Comparison of ENCODE assay signal across 8 cellular contexts in genomic region chr7:70595741-70596574, GRCh38.
DNase-seq lines count a peak whose midpoint lies in the region; ATAC-seq, FAIRE-seq and TF ChIP-seq lines count a peak whose summit lies in the region.

No MANE protein-coding gene starts in this region.

- intact Hi-C loops in cardiac septum (cut with DNase I) (no loop called here), pancreas (cut with DNase I) (no loop called here)

- no peaks in the 10 kb centered on the region for H3K9me3 ChIP-seq in cardiac muscle cell (ENCODE audit: low read depth)
- H3K9me3 ChIP-seq in RWPE2 (ENCODE audit: severe bottlenecking): peaks cover 2% of the 10 kb centered on the region
- H3K9me3 ChIP-seq in pancreas: no peaks in the 10 kb centered on the region

- H3K36me3 ChIP-seq in cardiac muscle cell: no peaks in the 10 kb centered on the region
- H3K36me3 ChIP-seq in RWPE2 (ENCODE audit: low read depth): no peaks in the 10 kb centered on the region
- no peaks in the 10 kb centered on the region for H3K36me3 ChIP-seq in pancreas

- TF ChIP-seq CTCF in cardiac muscle cell (IDR thresholded peaks at IDR 0.05; ENCODE audit: low read depth, low read length): no peak
- no peak for TF ChIP-seq CTCF in RWPE2 (IDR thresholded peaks at IDR 0.05; ENCODE audit: poor library complexity, severe bottlenecking)
- no peak for TF ChIP-seq CTCF in pancreas (IDR thresholded peaks at IDR 0.05)

- ATAC-seq in RWPE2 (ENCODE audit: low read depth) (peak; percentile 18; the same call in 1 of the 3 replicates), pancreas (peak; percentile 28 to 78 (median 54)), HG02884 (IDR thresholded peaks at IDR 0.05; ENCODE audit: unreplicated experiment) (no peak), GM21381 (IDR thresholded peaks at IDR 0.05; ENCODE audit: unreplicated experiment) (no peak), HG02763 (IDR thresholded peaks at IDR 0.05; ENCODE audit: unreplicated experiment) (no peak)

- H3K27ac ChIP-seq in cardiac muscle cell: no peak overlapping the region
- no peak overlapping the region for H3K27ac ChIP-seq in RWPE2 (ENCODE audit: poor library complexity, severe bottlenecking)
- no peak overlapping the region for H3K27ac ChIP-seq in pancreas

- WGBS in pancreas, 2 donors: 3% methylated on average over 78 to 81 of the region's 81 CpGs

- peak in 1 of 2 donors; percentile 47 for DNase-seq in cardiac muscle cell (ENCODE audit: low read depth in 1 of 2, low spot score in 1 of 2)
- DNase-seq in cardiac septum (ENCODE audit: low spot score): no peak
- no peak for DNase-seq in RWPE2 (ENCODE audit: low spot score)
- peak; percentile 33 to 47 for DNase-seq in frontal cortex (ENCODE audit: low spot score in 2 of 2)
- DNase-seq in pancreas: peak in 2 of 6 donors; percentile 65

- H3K27me3 ChIP-seq in cardiac muscle cell (peaks cover 65% of the 10 kb centered on the region), RWPE2 (ENCODE audit: insufficient read depth, poor library complexity, severe bottlenecking) (peaks cover 31% of the 10 kb centered on the region), pancreas (no peaks in the 10 kb centered on the region)

- FAIRE-seq in frontal cortex (lab: Jason Lieb, UNC) (no peak), pancreas (lab: Jason Lieb, UNC) (no peak)

- H3K4me1 ChIP-seq in cardiac muscle cell (ENCODE audit: low read depth) (no peaks in the 10 kb centered on the region), RWPE2 (ENCODE audit: insufficient read depth, poor library complexity, severe bottlenecking) (peaks cover 11% of the 10 kb centered on the region), pancreas (no peaks in the 10 kb centered on the region)

- H3K4me3 ChIP-seq in cardiac muscle cell (peak overlapping the region; percentile 29), RWPE2 (ENCODE audit: severe bottlenecking) (peak overlapping the region; percentile 26), pancreas (peak overlapping the region in 3 of 4 donors; percentile 1 to 39 (median 28))

Comparison
In these comparisons a context has a peak if more than half of its experiments do, and no peak if none do; other contexts are left out.
1. DNase-seq: peak in frontal cortex (2 of 2); none in cardiac septum (single experiment) and RWPE2 (single experiment).
2. ATAC-seq: peak in RWPE2 (single experiment) and pancreas (4 of 4); none in HG02884 (single experiment), GM21381 (single experiment) and HG02763 (single experiment).
3. Peak in every context shown above with its lines, with median percentiles within 50 percentile points of each other: H3K4me3 ChIP-seq.